In the genomic region with DNA sequence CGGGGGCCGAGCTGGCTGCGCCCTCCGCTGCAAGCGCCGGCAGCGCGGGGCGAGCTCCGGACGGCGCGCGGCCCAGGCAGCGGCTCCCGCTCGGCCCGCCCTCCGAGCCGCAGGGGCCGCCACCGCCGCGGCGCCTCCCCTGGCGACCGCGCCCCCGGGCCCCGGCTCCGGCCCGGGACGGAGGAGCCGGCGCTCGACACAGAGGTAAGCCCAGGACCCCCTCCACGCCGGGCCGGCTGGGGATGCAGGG, we compare ENCODE assay signal across 7 cellular contexts. TPM values are rescaled to one million over a fixed set of nuclear protein-coding genes. Genes with fewer than 3 reads are reported as not detected.
DNase-seq lines count a peak whose midpoint lies in the region; ATAC-seq and TF ChIP-seq lines count a peak whose summit lies in the region.

No MANE protein-coding gene starts in this region.

- peaks cover 3% of the 10 kb centered on the region for H3K36me3 Mint-ChIP-seq in T-cell

- H3K27ac ChIP-seq in tibial nerve, result peak overlapping the region; percentile 89 to 95 (median 92)

- no peaks in the 10 kb centered on the region for H3K9me3 ChIP-seq in tibial nerve

- H3K4me3 Mint-ChIP-seq in T-cell, result peak overlapping the region in 1 of 3 donors; percentile 96

- CTCF ChIA-PET in T-cell (lab: Charles Lee), result interaction anchor here in 1 of 2 donors (0.7 kb wide), 1 partner anchor 61 kb away, joined by 3 read pairs; no protein-coding TSS in a partner anchor

- WGBS in tibial nerve, 2 donors, result 1% methylated on average over 28 of the region's 39 CpGs; no CpG with 5 or more reads in 1 of the 2 donors

- no peak for TF ChIP-seq EP300 in tibial nerve (IDR thresholded peaks at IDR 0.05)

- ATAC-seq in GM19025 (IDR thresholded peaks at IDR 0.05; ENCODE audit: low read depth, unreplicated experiment) (peak; percentile 51), HG02623 (IDR thresholded peaks at IDR 0.05; ENCODE audit: unreplicated experiment) (peak; percentile 42), T-cell (replicated peaks in 1 of 4) (peak; percentile 53 to 60 (median 56))

- no peak overlapping the region for H3K27ac Mint-ChIP-seq in T-cell

- POLR2A ChIA-PET in T-cell (lab: Charles Lee), result no interaction called here

- H3K27me3 Mint-ChIP-seq in T-cell, result peaks cover 10 to 21% of the 10 kb centered on the region in 2 donors

- peaks cover 0 to 48% (median 14%) of the 10 kb centered on the region in 4 donors for H3K4me1 ChIP-seq in tibial nerve

- TF ChIP-seq CTCF in tibial nerve (IDR thresholded peaks at IDR 0.05), result no peak

- TF ChIP-seq POLR2A in tibial nerve (IDR thresholded peaks at IDR 0.05), result peak in 1 of 2 donors; percentile 3

- peak overlapping the region; percentile 68 to 83 (median 74) for H3K4me3 ChIP-seq in tibial nerve

- no peaks in the 10 kb centered on the region for H3K36me3 ChIP-seq in tibial nerve

- no peaks in the 10 kb centered on the region for H3K27me3 ChIP-seq in tibial nerve

- H3K4me1 Mint-ChIP-seq in T-cell, result peaks cover 9 to 16% (median 14%) of the 10 kb centered on the region in 3 donors

- H3K9me3 Mint-ChIP-seq in T-cell, result no peaks in the 10 kb centered on the region

- peak in 3 of 34 experiments; percentile 1 to 11 (median 4) for DNase-seq in T-cell
- DNase-seq in iPS-NIHi11 (ENCODE audit: low spot score), result peak; percentile 72
- no peak for DNase-seq in tibial nerve (ENCODE audit: low spot score in 2 of 2)
- no peak for DNase-seq in NK-92 (lab: John Stamatoyannopoulos, UW; ENCODE audit: unreplicated experiment)
- DNase-seq in NCI-H446 treated with DMSO at 0.1 percent for 48 hours (lab: John Stamatoyannopoulos, UW), result no peak

RNA-seq across cellular contexts. Expression of a gene that starts 0.2 kb away (rescaled TPM):
- 1 to 10 TPM; 5.4 to 9.3 (median 5.9) TPM for total RNA-seq in T-cell
- total RNA-seq in tibial nerve, result 10 to 100 TPM; 50.9 to 74.1 (median 57.2) TPM

Comparison
In these comparisons a context has a peak if more than half of its experiments do, and no peak if none do; other contexts are left out.
1. RNA of a gene that starts 0.2 kb away (total RNA-seq): 50.9 to 74.1 TPM in tibial nerve; 5.4 to 9.3 TPM in T-cell; every median in the first group is over 4 times any median in the second.
2. Peak in every context shown above with its lines, with median percentiles within 50 percentile points of each other: ATAC-seq.